22 cellular contexts compared by ENCODE assay signal in the genomic region with DNA sequence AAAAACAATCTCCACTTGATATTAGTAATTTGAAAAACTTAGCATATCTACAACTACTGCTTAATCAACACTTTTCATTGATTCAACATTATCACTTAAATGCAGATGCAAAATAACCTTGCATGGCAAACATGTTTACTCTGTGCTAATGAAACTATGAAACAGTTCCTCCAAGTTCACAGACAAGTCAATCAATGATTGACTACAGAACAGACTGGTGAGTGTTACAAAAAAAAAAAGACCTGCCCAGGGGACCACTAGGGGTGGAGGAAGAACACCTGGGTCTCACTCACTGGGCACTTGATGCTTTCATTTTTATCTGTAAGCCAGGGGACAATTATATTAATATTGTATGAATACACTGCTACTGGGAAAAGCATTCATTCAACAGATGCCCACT. TPM values are rescaled to one million over a fixed set of nuclear protein-coding genes. Genes with fewer than 3 reads are reported as not detected.
A peak's percentile ranks its signal among the peaks of the same experiment; 100 is the strongest.
DNase-seq lines count a peak whose midpoint lies in the region; ATAC-seq and TF ChIP-seq lines count a peak whose summit lies in the region.
"Had no signal": no experiment of that assay in that cellular context is flagged by ENCODE, and none has a peak within 500 bp of the region (broad histone marks: within the 10 kb centered on the region; RNA-seq: fewer than 3 reads in every experiment).

No MANE protein-coding gene starts in this region.

- peaks cover 18 to 70% (median 41%) of the 10 kb centered on the region in 6 donors for H3K4me1 ChIP-seq in spleen

- H3K4me3 ChIP-seq in spleen, result no peak overlapping the region
- H3K4me3 ChIP-seq: coronary artery, HAP-1, right lobe of liver, upper lobe of right lung had no signal

- peaks cover 10 to 13% of the 10 kb centered on the region in 2 donors for H3K36me3 Mint-ChIP-seq in stimulated activated naive B cell treated with anti-CD40 and anti-IgM and Interleukin-4, amounts not matched to agents 10 μg/mL and 1 μg/mL and 100 μg/mL, for 72 hours

- H3K27me3 Mint-ChIP-seq in stimulated activated naive B cell treated with anti-CD40 and anti-IgM and Interleukin-4, amounts not matched to agents 10 μg/mL and 1 μg/mL and 100 μg/mL, for 72 hours, result no peaks in the 10 kb centered on the region
- H3K27me3 Mint-ChIP-seq: stimulated activated naive CD8-positive, alpha-beta T cell treated with anti-CD3 and anti-CD28 coated beads, Interleukin-15, Interleukin-2, amounts not matched to agents 100 ng/mL and 50 ng/mL, for 24 hours had no signal

- intact Hi-C loops in spleen (cut with DNase I; ENCODE audit: low total_unique reads), result loop anchor here (10.0 kb wide), 1 partner anchor 102 kb away; no protein-coding TSS in a partner anchor

- H3K27me3 ChIP-seq in spleen (replicated peaks in 1 of 7), result no peaks in the 10 kb centered on the region
- H3K27me3 ChIP-seq: brain microvascular endothelial cell, right lobe of liver, upper lobe of right lung had no signal

- no peak overlapping the region for H3K4me3 Mint-ChIP-seq in stimulated activated naive B cell treated with anti-CD40 and anti-IgM and Interleukin-4, amounts not matched to agents 10 μg/mL and 1 μg/mL and 100 μg/mL, for 72 hours
- H3K4me3 Mint-ChIP-seq: activated T-helper 1 cell treated with anti-CD3 and anti-CD28 coated beads, Interleukin-12 subunit alpha, Interleukin-12 subunit beta, Interleukin-2, Interleukin-4 antibody, amounts not matched to agents 30 ng/mL and 10 ng/mL and 1 ng/mL, durations not matched to agents 14 hours and 24 hours and 36 hours; stimulated activated naive CD8-positive, alpha-beta T cell treated with anti-CD3 and anti-CD28 coated beads, Interleukin-15, Interleukin-2, amounts not matched to agents 100 ng/mL and 50 ng/mL, for 24 hours had no signal

- no peak for TF ChIP-seq POLR2A in spleen (IDR thresholded peaks at IDR 0.05)

- no peak overlapping the region for H3K27ac ChIP-seq in spleen
- H3K27ac ChIP-seq: brain microvascular endothelial cell, coronary artery, right lobe of liver, upper lobe of right lung had no signal

- peaks cover 15 to 28% of the 10 kb centered on the region in 2 donors for H3K4me1 Mint-ChIP-seq in stimulated activated naive B cell treated with anti-CD40 and anti-IgM and Interleukin-4, amounts not matched to agents 10 μg/mL and 1 μg/mL and 100 μg/mL, for 72 hours

- peaks cover 0 to 38% (median 23%) of the 10 kb centered on the region in 6 donors for H3K36me3 ChIP-seq in spleen

- in situ Hi-C loops in Caki2 (cut with HindIII; ENCODE audit: low pct_unique_long_range_greater_than_20kb, low sequenced_read_pairs), result no loop called here

- H3K9me3 Mint-ChIP-seq in stimulated activated naive B cell treated with anti-CD40 and anti-IgM and Interleukin-4, amounts not matched to agents 10 μg/mL and 1 μg/mL and 100 μg/mL, for 72 hours, result no peaks in the 10 kb centered on the region
- H3K9me3 Mint-ChIP-seq: activated T-helper 1 cell treated with anti-CD3 and anti-CD28 coated beads, Interleukin-12 subunit alpha, Interleukin-12 subunit beta, Interleukin-2, Interleukin-4 antibody, amounts not matched to agents 30 ng/mL and 10 ng/mL and 1 ng/mL, durations not matched to agents 14 hours and 24 hours and 36 hours; stimulated activated naive CD8-positive, alpha-beta T cell treated with anti-CD3 and anti-CD28 coated beads, Interleukin-15, Interleukin-2, amounts not matched to agents 100 ng/mL and 50 ng/mL, for 24 hours had no signal

- H3K9me3 ChIP-seq in spleen, result no peaks in the 10 kb centered on the region
- H3K9me3 ChIP-seq: HAP-1, right lobe of liver, SK-N-SH, upper lobe of right lung had no signal

- DNase-seq in Caki2 (ENCODE audit: low read depth) (peak; percentile 51), HuH-7 (ENCODE audit: low spot score) (peak; percentile 56), left lobe of liver (ENCODE audit: low spot score) (no peak), COLO668 (lab: John Stamatoyannopoulos, UW; ENCODE audit: unreplicated experiment) (no peak), spleen (no peak)
- DNase-seq in stimulated activated naive B cell treated with anti-CD40 and anti-IgM and Interleukin-4, amounts not matched to agents 10 μg/mL and 1 μg/mL and 100 μg/mL, for 72 hours, result no peak
- DNase-seq: activated CD4-positive, CD25-positive, alpha-beta regulatory T cell treated with anti-CD3 and anti-CD28 coated beads, Interleukin-2, amount 50 U/mL, for 72 hours; brain microvascular endothelial cell; NCI-H1048; NCI-H2029; NCI-H524; right lobe of liver; RPMI8226; SK-N-SH; stimulated activated CD4-positive, alpha-beta T cell treated with anti-CD3 and anti-CD28 coated beads, Interleukin-2, amount 100 ng/mL, for 24 hours; upper lobe of right lung had no signal

- peak; percentile 26 for ATAC-seq in GM19467 (IDR thresholded peaks at IDR 0.05; ENCODE audit: unreplicated experiment)
- ATAC-seq in left lobe of liver, result peak; percentile 6
- no peak for ATAC-seq in GM19023 (IDR thresholded peaks at IDR 0.05; ENCODE audit: unreplicated experiment)
- no peak for ATAC-seq in stimulated activated naive B cell treated with anti-CD40 and anti-IgM and Interleukin-4, amounts not matched to agents 10 μg/mL and 1 μg/mL and 100 μg/mL, for 72 hours (replicated peaks)
- ATAC-seq: upper lobe of right lung had no signal

- TF ChIP-seq CTCF in spleen (IDR thresholded peaks at IDR 0.05 in 8 of 11, conservative IDR thresholded peaks at IDR 0.05 in 3 of 11), result no peak

- no peak overlapping the region for H3K27ac Mint-ChIP-seq in stimulated activated naive B cell treated with anti-CD40 and anti-IgM and Interleukin-4, amounts not matched to agents 10 μg/mL and 1 μg/mL and 100 μg/mL, for 72 hours
- H3K27ac Mint-ChIP-seq: activated T-helper 1 cell treated with anti-CD3 and anti-CD28 coated beads, Interleukin-12 subunit alpha, Interleukin-12 subunit beta, Interleukin-2, Interleukin-4 antibody, amounts not matched to agents 30 ng/mL and 10 ng/mL and 1 ng/mL, durations not matched to agents 14 hours and 24 hours and 36 hours; stimulated activated naive CD8-positive, alpha-beta T cell treated with anti-CD3 and anti-CD28 coated beads, Interleukin-15, Interleukin-2, amounts not matched to agents 100 ng/mL and 50 ng/mL, for 24 hours had no signal

RNA-seq across cellular contexts. Expression of a gene that starts 4.3 kb away (rescaled TPM):
- total RNA-seq in Caki2 (2014; rRNA removed; shearing (Covaris generic); ENCODE audit: low replicate concordance), result 3.1 TPM in 2 replicates
- 14.2 TPM for total RNA-seq in left lobe of liver
- total RNA-seq in spleen, result 10 to 100 TPM; 55.9 to 75.5 (median 64.1) TPM
- 10 to 100 TPM in 1 of 3 donors, 1 to 10 TPM in 2; 7.2 to 10.3 (median 7.8) TPM for polyA plus RNA-seq in spleen

Comparison
In these comparisons a context has a peak if more than half of its experiments do, and no peak if none do; other contexts are left out.
1. DNase-seq: peak in Caki2 (single experiment) and HuH-7 (single experiment); none in left lobe of liver (single experiment), COLO668 (single experiment), spleen (single experiment) and stimulated activated naive B cell treated with anti-CD40 and anti-IgM and Interleukin-4, amounts not matched to agents 10 μg/mL and 1 μg/mL and 100 μg/mL, for 72 hours (single experiment).
2. ATAC-seq: peak in GM19467 (single experiment) and left lobe of liver (single experiment); none in GM19023 (single experiment) and stimulated activated naive B cell treated with anti-CD40 and anti-IgM and Interleukin-4, amounts not matched to agents 10 μg/mL and 1 μg/mL and 100 μg/mL, for 72 hours (0 of 2).